ENCODE assay signal across 9 cellular contexts in the genomic region with DNA sequence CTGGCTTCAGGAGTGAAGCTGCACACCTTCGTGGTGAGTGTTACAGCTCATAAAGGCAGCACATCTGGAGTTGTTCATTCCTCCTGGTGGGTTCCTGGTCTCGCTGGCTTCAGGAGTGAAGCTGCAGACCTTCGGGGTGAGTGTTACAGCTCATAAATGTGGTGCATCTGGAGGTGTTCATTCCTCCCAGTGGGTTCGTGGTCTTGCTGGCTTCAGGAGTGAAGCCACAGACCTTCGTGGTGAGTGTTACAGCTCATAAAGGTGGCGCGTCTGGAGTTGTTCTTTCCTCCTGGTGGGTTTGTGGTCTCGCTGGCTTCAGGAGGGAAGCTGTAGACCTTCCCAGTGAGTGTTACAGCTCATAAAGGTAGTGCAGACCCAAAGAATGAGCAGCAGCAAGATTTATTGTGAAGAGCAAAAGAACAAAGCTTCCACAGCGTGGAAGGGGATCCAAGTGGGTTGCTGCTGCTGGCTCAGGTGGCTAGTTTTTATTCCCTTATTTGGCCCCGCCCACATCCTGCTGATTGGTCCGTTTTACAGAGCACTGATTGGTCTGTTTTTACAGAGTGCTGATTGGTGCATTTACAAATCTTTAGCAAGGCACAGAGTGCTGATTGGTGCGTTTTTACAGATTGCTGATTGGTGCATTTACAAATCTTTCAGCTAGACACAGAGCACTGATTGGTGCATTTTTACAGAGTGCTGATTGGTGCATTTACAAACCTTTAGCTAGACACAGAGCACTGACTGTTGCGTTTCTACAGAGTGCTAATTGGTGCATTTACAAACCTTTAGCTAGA. TPM values are rescaled to one million over a fixed set of nuclear protein-coding genes. Genes with fewer than 3 reads are reported as not detected.
"Had no signal": no experiment of that assay in that cellular context is flagged by ENCODE, and none has a peak within 500 bp of the region (broad histone marks: within the 10 kb centered on the region; RNA-seq: fewer than 3 reads in every experiment).

No MANE protein-coding gene starts in this region.

RNA-seq across cellular contexts. Expression of a gene that starts 34.6 kb away (rescaled TPM):
- total RNA-seq: activated B cell treated with CpG ODN at 0.5 μM for 24 hours; activated CD4-positive, alpha-beta T cell treated with anti-CD3 and anti-CD28 coated beads, Interleukin-2, amount 10 ng/mL, durations not matched to agents 24 days and 14 days; activated CD8-positive, alpha-beta T cell treated with anti-CD3 and anti-CD28 coated beads, Interleukin-2, amount 10 ng/mL, durations not matched to agents 7 days and 5 days; activated T-helper 2 cell treated with anti-CD3 and anti-CD28 coated beads, Interferon-gamma antibody, Interleukin-2, Interleukin-4, amounts not matched to agents 10 μg/mL and 5 μg/mL and 100 μg/mL, durations not matched to agents 14 hours and 24 hours and 36 hours; aorta; cerebellum; MCF 10A; Right ventricle myocardium superior had no signal
- polyA plus RNA-seq: aorta, IgD-negative memory B cell had no signal
